In genomic region chr5:154755361-154756202, GRCh38 we compare ENCODE assay signal across 8 cellular contexts. TPM values are rescaled to one million over a fixed set of nuclear protein-coding genes. Genes with fewer than 3 reads are reported as not detected.
A peak's percentile ranks its signal among the peaks of the same experiment; 100 is the strongest.
DNase-seq lines count a peak whose midpoint lies in the region; ATAC-seq and TF ChIP-seq lines count a peak whose summit lies in the region.

TSS of gene LARP1 (plus strand) at chr5:154755377. CDS start at chr5:154755758, 381 bp downstream.

- H3F3A ChIP-seq in SU-DHL-6 (ENCODE audit: insufficient read depth): peaks cover 8% of the 10 kb centered on the region; the same call in 1 of the 2 replicates

- peaks cover 21% of the 10 kb centered on the region for H4K20me1 ChIP-seq in SU-DHL-6 (ENCODE audit: low read depth, low read length)

- H3K4me3 ChIP-seq in SU-DHL-6 (ENCODE audit: insufficient read depth, low read length, poor library complexity, severe bottlenecking): peak within 1 kb of the TSS; percentile 96
- peak within 1 kb of the TSS; percentile 81 for H3K4me3 ChIP-seq in lower lobe of right lung
- H3K4me3 ChIP-seq in testis: peak within 1 kb of the TSS; percentile 90 to 99

- peaks cover 66% of the 10 kb centered on the region for H3K79me2 ChIP-seq in SU-DHL-6 (ENCODE audit: insufficient read depth, low read length)

- H3K27ac ChIP-seq in SU-DHL-6 (ENCODE audit: low read depth, low read length): peak within 1 kb of the TSS; percentile 87
- peak within 1 kb of the TSS; percentile 96 for H3K27ac ChIP-seq in lower lobe of right lung
- peak within 1 kb of the TSS; percentile 99 for H3K27ac ChIP-seq in testis

- no peaks in the 10 kb centered on the region for H3K9me3 ChIP-seq in SU-DHL-6 (ENCODE audit: insufficient read depth, low read length)
- no peaks in the 10 kb centered on the region for H3K9me3 ChIP-seq in lower lobe of right lung
- no peaks in the 10 kb centered on the region for H3K9me3 ChIP-seq in testis

- no peak for TF ChIP-seq CTCF in SU-DHL-6 (IDR thresholded peaks at IDR 0.05; ENCODE audit: insufficient read depth, low read length, poor library complexity, severe bottlenecking)
- no peak for TF ChIP-seq CTCF in lower lobe of right lung (IDR thresholded peaks at IDR 0.05)
- no peak for TF ChIP-seq CTCF in testis (IDR thresholded peaks at IDR 0.05)

- no peak for TF ChIP-seq POLR2A in testis (IDR thresholded peaks at IDR 0.05)

- H3K27me3 ChIP-seq in SU-DHL-6 (ENCODE audit: low read length): no peaks in the 10 kb centered on the region
- no peaks in the 10 kb centered on the region for H3K27me3 ChIP-seq in lower lobe of right lung (ENCODE audit: low read depth)
- H3K27me3 ChIP-seq in testis: no peaks in the 10 kb centered on the region

- peak within 1 kb of the TSS; percentile 99 for H3K4me2 ChIP-seq in SU-DHL-6 (ENCODE audit: low read depth, low read length, poor library complexity, severe bottlenecking)

- ATAC-seq in HG03045 (IDR thresholded peaks at IDR 0.05; ENCODE audit: unreplicated experiment): peak; percentile 10
- ATAC-seq in lower lobe of right lung: peak; percentile 5 to 25

- peak within 1 kb of the TSS; percentile 75 for H2AFZ ChIP-seq in SU-DHL-6 (ENCODE audit: low read depth, low read length, severe bottlenecking)

- H3K36me3 ChIP-seq in SU-DHL-6 (ENCODE audit: low read length): no peaks in the 10 kb centered on the region; the same call in 1 of the 2 replicates
- no peaks in the 10 kb centered on the region for H3K36me3 ChIP-seq in lower lobe of right lung
- H3K36me3 ChIP-seq in testis (ENCODE audit: low read depth, missing control alignments): no peaks in the 10 kb centered on the region

- no peaks in the 10 kb centered on the region for H3K9me2 ChIP-seq in SU-DHL-6 (replicated peaks; ENCODE audit: insufficient read depth, low read length)

- H3K4me1 ChIP-seq in lower lobe of right lung (peaks cover 47% of the 10 kb centered on the region), testis (peaks cover 27% of the 10 kb centered on the region)

- H3K9ac ChIP-seq in SU-DHL-6 (ENCODE audit: low read length): peak within 1 kb of the TSS; percentile 100

- peak; percentile 80 for DNase-seq in activated effector memory CD4-positive, alpha-beta T cell treated with anti-CD3 and anti-CD28 coated beads, Interleukin-2, amount 50 U/mL, for 16 hours
- no peak for DNase-seq in activated effector memory CD4-positive, alpha-beta T cell treated with Interleukin-2 at 50 U/mL for 16 hours
- DNase-seq in dermis microvascular lymphatic vessel endothelial cell (ENCODE audit: low read depth in 2 of 2) (peak in 1 of 2 donors; percentile 64), lower lobe of right lung (peak; percentile 63), testis (peak; percentile 63), NCI-H1694 treated with DMSO at 0.1 percent for 48 hours (lab: John Stamatoyannopoulos, UW) (no peak)

- intact Hi-C loops in lower lobe of right lung (cut with DNase I) (no loop called here), testis (cut with DNase I; ENCODE audit: low total_unique reads) (loop anchor here (5.0 to 10.0 kb wide), 2 partner anchors 71 to 102 kb away; partner anchors contain the start of gene CNOT8)

- 1% methylated on average over 60 of the region's 99 CpGs; no CpG with 5 or more reads in 1 of the 2 donors for WGBS in testis, 2 donors

RNA-seq across cellular contexts. Expression of gene LARP1, which starts in this region (rescaled TPM):
- total RNA-seq in dermis microvascular lymphatic vessel endothelial cell: 30.4 and 45.0 TPM in 2 replicates
- total RNA-seq in lower lobe of right lung: 143 TPM
- total RNA-seq in testis: 100 to 1,000 TPM; 169 to 174 TPM
- 118 TPM for polyA plus RNA-seq in testis (ENCODE audit: insufficient read depth, low read depth, low replicate concordance)

Comparison
In these comparisons a context has a peak if more than half of its experiments do, and no peak if none do; other contexts are left out.
1. DNase-seq: peak in activated effector memory CD4-positive, alpha-beta T cell treated with anti-CD3 and anti-CD28 coated beads, Interleukin-2, amount 50 U/mL, for 16 hours (single experiment), lower lobe of right lung (single experiment) and testis (single experiment); none in activated effector memory CD4-positive, alpha-beta T cell treated with Interleukin-2 at 50 U/mL for 16 hours (single experiment) and NCI-H1694 treated with DMSO at 0.1 percent for 48 hours (single experiment).
2. Peak in every context shown above with its lines, with median percentiles within 50 percentile points of each other: H3K27ac ChIP-seq and H3K4me3 ChIP-seq.